In the genomic region with DNA sequence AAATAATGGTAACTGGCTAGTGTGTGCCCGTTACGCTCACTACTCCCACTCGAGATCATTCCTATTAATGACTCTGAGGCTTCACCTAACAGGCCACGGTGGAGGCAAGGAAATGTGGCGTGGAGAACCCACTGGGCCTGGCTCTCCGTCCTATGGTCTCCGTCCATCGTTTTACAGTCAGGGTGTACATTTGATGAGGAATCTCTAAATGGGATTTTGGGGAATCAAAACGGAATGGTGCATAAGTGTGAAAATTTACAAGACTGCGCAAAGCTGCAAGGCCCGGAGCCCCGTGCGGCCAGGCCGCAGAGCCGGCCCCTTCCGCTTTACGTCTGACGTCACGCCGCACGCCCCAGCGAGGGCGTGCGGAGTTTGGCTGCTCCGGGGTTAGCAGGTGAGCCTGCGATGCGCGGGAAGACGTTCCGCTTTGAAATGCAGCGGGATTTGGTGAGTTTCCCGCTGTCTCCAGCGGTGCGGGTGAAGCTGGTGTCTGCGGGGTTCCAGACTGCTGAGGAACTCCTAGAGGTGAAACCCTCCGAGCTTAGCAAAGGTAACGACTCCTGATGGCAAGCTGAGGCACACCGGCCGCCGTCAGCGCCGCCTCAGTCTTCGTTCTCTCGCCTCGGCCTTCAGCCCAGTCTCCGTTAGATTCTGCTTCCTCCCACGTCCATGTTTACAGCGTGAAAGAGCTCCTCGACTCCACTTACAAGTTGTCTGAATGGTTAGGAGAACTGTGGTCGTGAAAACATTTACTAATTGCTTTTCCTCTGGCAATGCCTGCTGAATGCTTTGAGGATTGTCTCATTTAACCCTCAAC, we compare ENCODE assay signal across 1 cellular context.
TF ChIP-seq lines count a peak whose summit lies in the region.

Gene RAD51C (plus strand): TSS at position 364 of the 817 bp plus-strand sequence. CDS start 42 bp downstream, at position 406.

TF ChIP-seq in K562, 482 proteins besides CTCF, POLR2A, EP300 and RAD21 (continued from another document and continues in another):
- TF ChIP-seq ZBTB49 (CRISPR knock-in tag; IDR thresholded peaks at IDR 0.05; ENCODE audit: borderline replicate concordance) (no peak), MXI1 (IDR thresholded peaks at IDR 0.05; ENCODE audit: low read depth, low read length) (no peak), RB1 (IDR thresholded peaks at IDR 0.05; ENCODE audit: low read depth) (peak; percentile 70), TBL1XR1 (IDR thresholded peaks at IDR 0.05; ENCODE audit: low read length in 2 of 2) (0 out of 4 replicates have a peak, but pooled peaks of 1 of the 2 experiments have one; percentile 28), WHSC1 (IDR thresholded peaks at IDR 0.05; ENCODE audit: low read length) (no peak), POLR3A (IDR thresholded peaks at IDR 0.05; ENCODE audit: borderline replicate concordance, extremely low read depth, insufficient read depth, insufficient read length) (no peak), CBX8 (IDR thresholded peaks at IDR 0.05; ENCODE audit: borderline replicate concordance, extremely low read depth, low read depth, low read length, poor library complexity, severe bottlenecking) (no peak), ZNF253 (CRISPR knock-in tag; conservative IDR thresholded peaks at IDR 0.05) (no peak), ZBED1 (IDR thresholded peaks at IDR 0.05) (peak; percentile 54), TGIF2 (CRISPR knock-in tag; IDR thresholded peaks at IDR 0.05) (0 out of 2 replicates have a peak, but pooled peaks have one; percentile 23), NKRF (IDR thresholded peaks at IDR 0.05; ENCODE audit: borderline replicate concordance) (peak; percentile 37; the same call in 1 of the 2 replicates), EWSR1 (IDR thresholded peaks at IDR 0.05; ENCODE audit: borderline replicate concordance, low read depth, partially characterized antibody) (no peak), ETS2 (tag; IDR thresholded peaks at IDR 0.05; ENCODE audit: borderline replicate concordance, poor library complexity, severe bottlenecking) (no peak), RFX7 (CRISPR knock-in tag; IDR thresholded peaks at IDR 0.05) (no peak), BHLHE40 (IDR thresholded peaks at IDR 0.05; ENCODE audit: low read length) (peak; percentile 81), PATZ1 (CRISPR knock-in tag; IDR thresholded peaks at IDR 0.05; ENCODE audit: borderline replicate concordance) (no peak), ARID4B (CRISPR knock-in tag; IDR thresholded peaks at IDR 0.05) (no peak), KDM2B (CRISPR knock-in tag; IDR thresholded peaks at IDR 0.05) (no peak), THAP7 (CRISPR knock-in tag; IDR thresholded peaks at IDR 0.05) (no peak), KAT7 (CRISPR knock-in tag; IDR thresholded peaks at IDR 0.05; ENCODE audit: borderline replicate concordance) (peak; percentile 72; the same call in 1 of the 2 replicates), FOXM1 (IDR thresholded peaks at IDR 0.05; ENCODE audit: low read depth) (no peak; the same call in 1 of the 2 replicates), FOXM1 (CRISPR knock-in tag; IDR thresholded peaks at IDR 0.05; ENCODE audit: low read depth) (0 out of 2 replicates have a peak, but pooled peaks have one; percentile 33), ZNF134 (CRISPR knock-in tag; conservative IDR thresholded peaks at IDR 0.05) (no peak; the same call in 1 of the 2 replicates)
- TF ChIP-seq, protein P1, sequence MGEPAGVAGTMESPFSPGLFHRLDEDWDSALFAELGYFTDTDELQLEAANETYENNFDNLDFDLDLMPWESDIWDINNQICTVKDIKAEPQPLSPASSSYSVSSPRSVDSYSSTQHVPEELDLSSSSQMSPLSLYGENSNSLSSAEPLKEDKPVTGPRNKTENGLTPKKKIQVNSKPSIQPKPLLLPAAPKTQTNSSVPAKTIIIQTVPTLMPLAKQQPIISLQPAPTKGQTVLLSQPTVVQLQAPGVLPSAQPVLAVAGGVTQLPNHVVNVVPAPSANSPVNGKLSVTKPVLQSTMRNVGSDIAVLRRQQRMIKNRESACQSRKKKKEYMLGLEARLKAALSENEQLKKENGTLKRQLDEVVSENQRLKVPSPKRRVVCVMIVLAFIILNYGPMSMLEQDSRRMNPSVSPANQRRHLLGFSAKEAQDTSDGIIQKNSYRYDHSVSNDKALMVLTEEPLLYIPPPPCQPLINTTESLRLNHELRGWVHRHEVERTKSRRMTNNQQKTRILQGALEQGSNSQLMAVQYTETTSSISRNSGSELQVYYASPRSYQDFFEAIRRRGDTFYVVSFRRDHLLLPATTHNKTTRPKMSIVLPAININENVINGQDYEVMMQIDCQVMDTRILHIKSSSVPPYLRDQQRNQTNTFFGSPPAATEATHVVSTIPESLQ (CRISPR knock-in tag; IDR thresholded peaks at IDR 0.05), result peak; percentile 90; the same call in 1 of the 2 replicates
- TF ChIP-seq, protein P2, sequence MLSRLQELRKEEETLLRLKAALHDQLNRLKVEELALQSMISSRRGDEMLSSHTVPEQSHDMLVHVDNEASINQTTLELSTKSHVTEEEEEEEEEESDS (CRISPR knock-in tag; IDR thresholded peaks at IDR 0.05), result no peak
- TF ChIP-seq, protein P3, sequence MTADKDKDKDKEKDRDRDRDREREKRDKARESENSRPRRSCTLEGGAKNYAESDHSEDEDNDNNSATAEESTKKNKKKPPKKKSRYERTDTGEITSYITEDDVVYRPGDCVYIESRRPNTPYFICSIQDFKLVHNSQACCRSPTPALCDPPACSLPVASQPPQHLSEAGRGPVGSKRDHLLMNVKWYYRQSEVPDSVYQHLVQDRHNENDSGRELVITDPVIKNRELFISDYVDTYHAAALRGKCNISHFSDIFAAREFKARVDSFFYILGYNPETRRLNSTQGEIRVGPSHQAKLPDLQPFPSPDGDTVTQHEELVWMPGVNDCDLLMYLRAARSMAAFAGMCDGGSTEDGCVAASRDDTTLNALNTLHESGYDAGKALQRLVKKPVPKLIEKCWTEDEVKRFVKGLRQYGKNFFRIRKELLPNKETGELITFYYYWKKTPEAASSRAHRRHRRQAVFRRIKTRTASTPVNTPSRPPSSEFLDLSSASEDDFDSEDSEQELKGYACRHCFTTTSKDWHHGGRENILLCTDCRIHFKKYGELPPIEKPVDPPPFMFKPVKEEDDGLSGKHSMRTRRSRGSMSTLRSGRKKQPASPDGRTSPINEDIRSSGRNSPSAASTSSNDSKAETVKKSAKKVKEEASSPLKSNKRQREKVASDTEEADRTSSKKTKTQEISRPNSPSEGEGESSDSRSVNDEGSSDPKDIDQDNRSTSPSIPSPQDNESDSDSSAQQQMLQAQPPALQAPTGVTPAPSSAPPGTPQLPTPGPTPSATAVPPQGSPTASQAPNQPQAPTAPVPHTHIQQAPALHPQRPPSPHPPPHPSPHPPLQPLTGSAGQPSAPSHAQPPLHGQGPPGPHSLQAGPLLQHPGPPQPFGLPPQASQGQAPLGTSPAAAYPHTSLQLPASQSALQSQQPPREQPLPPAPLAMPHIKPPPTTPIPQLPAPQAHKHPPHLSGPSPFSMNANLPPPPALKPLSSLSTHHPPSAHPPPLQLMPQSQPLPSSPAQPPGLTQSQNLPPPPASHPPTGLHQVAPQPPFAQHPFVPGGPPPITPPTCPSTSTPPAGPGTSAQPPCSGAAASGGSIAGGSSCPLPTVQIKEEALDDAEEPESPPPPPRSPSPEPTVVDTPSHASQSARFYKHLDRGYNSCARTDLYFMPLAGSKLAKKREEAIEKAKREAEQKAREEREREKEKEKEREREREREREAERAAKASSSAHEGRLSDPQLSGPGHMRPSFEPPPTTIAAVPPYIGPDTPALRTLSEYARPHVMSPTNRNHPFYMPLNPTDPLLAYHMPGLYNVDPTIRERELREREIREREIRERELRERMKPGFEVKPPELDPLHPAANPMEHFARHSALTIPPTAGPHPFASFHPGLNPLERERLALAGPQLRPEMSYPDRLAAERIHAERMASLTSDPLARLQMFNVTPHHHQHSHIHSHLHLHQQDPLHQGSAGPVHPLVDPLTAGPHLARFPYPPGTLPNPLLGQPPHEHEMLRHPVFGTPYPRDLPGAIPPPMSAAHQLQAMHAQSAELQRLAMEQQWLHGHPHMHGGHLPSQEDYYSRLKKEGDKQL (CRISPR knock-in tag; IDR thresholded peaks at IDR 0.05; ENCODE audit: borderline replicate concordance), result no peak
- TF ChIP-seq, protein P4, sequence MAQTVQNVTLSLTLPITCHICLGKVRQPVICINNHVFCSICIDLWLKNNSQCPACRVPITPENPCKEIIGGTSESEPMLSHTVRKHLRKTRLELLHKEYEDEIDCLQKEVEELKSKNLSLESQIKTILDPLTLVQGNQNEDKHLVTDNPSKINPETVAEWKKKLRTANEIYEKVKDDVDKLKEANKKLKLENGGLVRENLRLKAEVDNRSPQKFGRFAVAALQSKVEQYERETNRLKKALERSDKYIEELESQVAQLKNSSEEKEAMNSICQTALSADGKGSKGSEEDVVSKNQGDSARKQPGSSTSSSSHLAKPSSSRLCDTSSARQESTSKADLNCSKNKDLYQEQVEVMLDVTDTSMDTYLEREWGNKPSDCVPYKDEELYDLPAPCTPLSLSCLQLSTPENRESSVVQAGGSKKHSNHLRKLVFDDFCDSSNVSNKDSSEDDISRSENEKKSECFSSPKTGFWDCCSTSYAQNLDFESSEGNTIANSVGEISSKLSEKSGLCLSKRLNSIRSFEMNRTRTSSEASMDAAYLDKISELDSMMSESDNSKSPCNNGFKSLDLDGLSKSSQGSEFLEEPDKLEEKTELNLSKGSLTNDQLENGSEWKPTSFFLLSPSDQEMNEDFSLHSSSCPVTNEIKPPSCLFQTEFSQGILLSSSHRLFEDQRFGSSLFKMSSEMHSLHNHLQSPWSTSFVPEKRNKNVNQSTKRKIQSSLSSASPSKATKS (CRISPR knock-in tag; IDR thresholded peaks at IDR 0.05), result no peak
